ENCODE assay signal across 25 cellular contexts in genomic region chr7:144407266-144407931, GRCh38. TPM values are rescaled to one million over a fixed set of nuclear protein-coding genes. Genes with fewer than 3 reads are reported as not detected.
DNase-seq lines count a peak whose midpoint lies in the region; ATAC-seq, FAIRE-seq and TF ChIP-seq lines count a peak whose summit lies in the region.
"Had no signal": no experiment of that assay in that cellular context is flagged by ENCODE, and none has a peak within 500 bp of the region (broad histone marks: within the 10 kb centered on the region; RNA-seq: fewer than 3 reads in every experiment).

No MANE protein-coding gene starts in this region.

- H3K27ac Mint-ChIP-seq in CD4-positive, alpha-beta T cell, result no peak overlapping the region
- H3K27ac Mint-ChIP-seq: activated B cell treated with CpG ODN at 0.5 μM for 24 hours; activated naive CD8-positive, alpha-beta T cell treated with anti-CD3 and anti-CD28 coated beads for 36 hours; activated T-helper 1 cell treated with anti-CD3 and anti-CD28 coated beads, Interleukin-12 subunit alpha, Interleukin-12 subunit beta, Interleukin-2, Interleukin-4 antibody, amounts not matched to agents 30 ng/mL and 10 ng/mL and 1 ng/mL, durations not matched to agents 14 hours and 24 hours and 36 hours had no signal

- no peak overlapping the region for H3K4me3 Mint-ChIP-seq in CD4-positive, alpha-beta T cell
- H3K4me3 Mint-ChIP-seq: activated B cell treated with CpG ODN at 0.5 μM for 24 hours; activated naive CD8-positive, alpha-beta T cell treated with anti-CD3 and anti-CD28 coated beads for 36 hours; activated T-helper 1 cell treated with anti-CD3 and anti-CD28 coated beads, Interleukin-12 subunit alpha, Interleukin-12 subunit beta, Interleukin-2, Interleukin-4 antibody, amounts not matched to agents 30 ng/mL and 10 ng/mL and 1 ng/mL, durations not matched to agents 14 hours and 24 hours and 36 hours had no signal

- H3K4me1 Mint-ChIP-seq in CD4-positive, alpha-beta T cell (ENCODE audit: low read depth), result no peaks in the 10 kb centered on the region
- H3K4me1 Mint-ChIP-seq: activated B cell treated with CpG ODN at 0.5 μM for 24 hours; activated naive CD8-positive, alpha-beta T cell treated with anti-CD3 and anti-CD28 coated beads for 36 hours had no signal

- TF ChIP-seq POLR2A in adrenal gland (IDR thresholded peaks at IDR 0.05), result no peak

- H3K9me1 ChIP-seq in keratinocyte (ENCODE audit: control insufficient read depth, extremely low read depth, insufficient read depth, low read length), result no peaks in the 10 kb centered on the region

- H4K20me1 ChIP-seq in keratinocyte (ENCODE audit: control insufficient read depth, extremely low read depth, insufficient read depth, low read length), result no peaks in the 10 kb centered on the region

- peak overlapping the region; percentile 77 for H3K9ac ChIP-seq in keratinocyte (ENCODE audit: control insufficient read depth, extremely low read depth, insufficient read depth, low read length)

- H3K79me2 ChIP-seq in ACC112 (ENCODE audit: control insufficient read depth, insufficient read depth, low read length, unreplicated experiment) (no peaks in the 10 kb centered on the region), keratinocyte (ENCODE audit: control insufficient read depth, insufficient read depth, low read length) (no peaks in the 10 kb centered on the region)

- 62 to 75% (median 71%) methylated on average over 12 of the region's 12 CpGs for WGBS in adrenal gland, 4 donors

- dilution Hi-C loops in keratinocyte (cut with MboI; ENCODE audit: extremely low pct_ligation_motif_present, low sequenced_read_pairs), result no loop called here

- DNase-seq in NCI-H1105 (lab: John Stamatoyannopoulos, UW), result peak; percentile 80
- DNase-seq in adrenal gland, result peak in 4 of 7 donors; percentile 20 to 33 (median 28)
- peak; percentile 53 for DNase-seq in keratinocyte (ENCODE audit: low read depth, low spot score)
- DNase-seq in inferior parietal cortex (ENCODE audit: extremely low spot score), result no peak
- no peak for DNase-seq in CD4-positive, alpha-beta T cell
- DNase-seq in activated CD4-positive, CD25-positive, alpha-beta regulatory T cell (lab: John Stamatoyannopoulos, UW), result no peak
- no peak for DNase-seq in NCI-H2227 treated with DMSO at 0.1 percent for 48 hours (lab: John Stamatoyannopoulos, UW)
- DNase-seq: ACHN; activated B cell treated with CpG ODN at 0.5 μM for 24 hours; activated CD8-positive, alpha-beta memory T cell treated with anti-CD3 and anti-CD28 coated beads for 24 hours; activated naive CD8-positive, alpha-beta T cell treated with anti-CD3 and anti-CD28 coated beads for 36 hours; brain microvascular endothelial cell; dermis blood vessel endothelial cell; head of caudate nucleus; kidney; MM.1S; NCI-H1930; stimulated activated naive CD4-positive, alpha-beta T cell; T-helper 1 cell; upper lobe of right lung had no signal

- no peaks in the 10 kb centered on the region for H3K36me3 Mint-ChIP-seq in CD4-positive, alpha-beta T cell (ENCODE audit: low read depth)
- H3K36me3 Mint-ChIP-seq: activated naive CD8-positive, alpha-beta T cell treated with anti-CD3 and anti-CD28 coated beads for 36 hours had no signal

- H3K9me3 Mint-ChIP-seq in CD4-positive, alpha-beta T cell, result no peaks in the 10 kb centered on the region
- H3K9me3 Mint-ChIP-seq: activated B cell treated with CpG ODN at 0.5 μM for 24 hours; activated naive CD8-positive, alpha-beta T cell treated with anti-CD3 and anti-CD28 coated beads for 36 hours; activated T-helper 1 cell treated with anti-CD3 and anti-CD28 coated beads, Interleukin-12 subunit alpha, Interleukin-12 subunit beta, Interleukin-2, Interleukin-4 antibody, amounts not matched to agents 30 ng/mL and 10 ng/mL and 1 ng/mL, durations not matched to agents 14 hours and 24 hours and 36 hours had no signal

- H3K36me3 ChIP-seq in ACC112 (ENCODE audit: insufficient read depth, low read length) (no peaks in the 10 kb centered on the region), adrenal gland (replicated peaks in 1 of 2) (no peaks in the 10 kb centered on the region), keratinocyte (ENCODE audit: control insufficient read depth in 2 of 2, extremely low read depth in 1 of 2, insufficient read depth in 2 of 2, low read length in 2 of 2) (no peaks in the 10 kb centered on the region)
- H3K36me3 ChIP-seq: brain microvascular endothelial cell, esophagus muscularis mucosa, upper lobe of right lung had no signal

- H3K27me3 ChIP-seq in ACC112 (ENCODE audit: insufficient read depth, low read length) (peaks cover 5% of the 10 kb centered on the region; the same call in 1 of the 2 replicates), adrenal gland (no peaks in the 10 kb centered on the region), keratinocyte (ENCODE audit: control insufficient read depth, extremely low read depth, insufficient read depth, low read length) (no peaks in the 10 kb centered on the region)
- no peaks in the 10 kb centered on the region for H3K27me3 ChIP-seq in CD4-positive, alpha-beta T cell (ENCODE audit: control insufficient read depth, insufficient read depth, low read length)
- H3K27me3 ChIP-seq: brain microvascular endothelial cell, esophagus muscularis mucosa, upper lobe of right lung had no signal

- CTCF ChIA-PET in CD4-positive, alpha-beta T cell (lab: Charles Lee), result no interaction called here

- no peak for ATAC-seq in CD4-positive, alpha-beta T cell (ENCODE audit: poor library complexity)
- ATAC-seq: HepG2, upper lobe of right lung had no signal

- intact Hi-C loops in adrenal gland (cut with DNase I), result no loop called here
- intact Hi-C loops in CD4-positive, alpha-beta T cell (cut with DNase I, micrococcal nuclease), result no loop called here

- H3K27ac ChIP-seq in ACC112 (ENCODE audit: low read depth, low read length), result no peak overlapping the region
- no peak overlapping the region for H3K27ac ChIP-seq in adrenal gland
- peak overlapping the region; percentile 94 for H3K27ac ChIP-seq in keratinocyte (ENCODE audit: control insufficient read depth, insufficient read depth, low read length)
- no peak overlapping the region for H3K27ac ChIP-seq in CD4-positive, alpha-beta T cell (ENCODE audit: low read depth, low read length)
- H3K27ac ChIP-seq: brain microvascular endothelial cell, esophagus muscularis mucosa, upper lobe of right lung had no signal

- FAIRE-seq in keratinocyte (lab: Jason Lieb, UNC), result peak; percentile 98
- FAIRE-seq: HepG2, kidney had no signal

- H2AFZ ChIP-seq in ACC112 (ENCODE audit: low read length, unreplicated experiment) (no peak overlapping the region), keratinocyte (ENCODE audit: control insufficient read depth, low read length) (peak overlapping the region; percentile 81)

- POLR2A ChIA-PET in CD4-positive, alpha-beta T cell (lab: Charles Lee), result no interaction called here

- H3K27me3 Mint-ChIP-seq in CD4-positive, alpha-beta T cell, result peaks cover 12% of the 10 kb centered on the region

- H3K4me3 ChIP-seq in ACC112 (ENCODE audit: low read depth, low read length) (0 out of 2 replicates have a peak overlapping the region, but pooled peaks have one; percentile 15), adrenal gland (no peak overlapping the region), keratinocyte (ENCODE audit: control insufficient read depth in 2 of 3, extremely low read depth in 1 of 3, insufficient read depth in 2 of 3, low read depth in 1 of 3, low read length in 3 of 3) (peak overlapping the region in 2 of 3 experiments; percentile 57 to 62)
- H3K4me3 ChIP-seq: esophagus muscularis mucosa, upper lobe of right lung had no signal

- H3K9me3 ChIP-seq in adrenal gland (replicated peaks in 1 of 3) (no peaks in the 10 kb centered on the region), keratinocyte (ENCODE audit: control insufficient read depth, low read depth, low read length) (no peaks in the 10 kb centered on the region)
- H3K9me3 ChIP-seq in CD4-positive, alpha-beta T cell (ENCODE audit: control insufficient read depth, low read length), result no peaks in the 10 kb centered on the region
- H3K9me3 ChIP-seq: esophagus muscularis mucosa, upper lobe of right lung had no signal

- peaks cover 9% of the 10 kb centered on the region for H3K4me1 ChIP-seq in ACC112 (ENCODE audit: control insufficient read depth, insufficient read depth, low read length, unreplicated experiment)
- no peaks in the 10 kb centered on the region for H3K4me1 ChIP-seq in adrenal gland (replicated peaks in 1 of 2)
- H3K4me1 ChIP-seq in keratinocyte (ENCODE audit: control insufficient read depth, extremely low read depth, insufficient read depth, low read length), result peaks cover 22% of the 10 kb centered on the region
- H3K4me1 ChIP-seq: esophagus muscularis mucosa, upper lobe of right lung had no signal

- TF ChIP-seq CTCF in adrenal gland (IDR thresholded peaks at IDR 0.05) (no peak), keratinocyte (optimal IDR thresholded peaks at IDR 0.05 in 1 of 3, IDR thresholded peaks at IDR 0.05 in 1 of 3, conservative IDR thresholded peaks at IDR 0.05 in 1 of 3; ENCODE audit: extremely low read depth in 1 of 3, insufficient read depth in 2 of 3, low read length in 3 of 3) (no peak)
- no peak for TF ChIP-seq CTCF in CD4-positive, alpha-beta T cell (IDR thresholded peaks at IDR 0.05)

- H3K4me2 ChIP-seq in keratinocyte (ENCODE audit: control insufficient read depth, extremely low read depth, insufficient read depth, low read depth, low read length), result peak overlapping the region; percentile 98

RNA-seq across cellular contexts. Expression of gene NOBOX, which starts 3.9 kb away (rescaled TPM):
- not detected for total RNA-seq in adrenal gland
- polyA plus RNA-seq in adrenal gland (not detected), keratinocyte (not detected in 3 replicates)
- not detected for polyA plus RNA-seq in keratinocyte (2011; ENCODE audit: low read depth)
- polyA plus RNA-seq in keratinocyte (2011; cell fraction: cytosol; rRNA removed), result not detected in 2 replicates
- not detected in 2 replicates for polyA plus RNA-seq in keratinocyte (2011; cell fraction: nucleus; rRNA removed)
- polyA plus RNA-seq in keratinocyte (2012; ENCODE audit: low replicate concordance), result not detected in 2 replicates
- polyA minus RNA-seq in keratinocyte, result not detected in 3 replicates
- not detected for polyA minus RNA-seq in keratinocyte (2011; cell fraction: cytosol; rRNA and poly(A)+ RNA removed)
- polyA minus RNA-seq in keratinocyte (2011; cell fraction: nucleus; rRNA and poly(A)+ RNA removed), result not detected in 2 replicates
- total RNA-seq in CD4-positive, alpha-beta T cell, result not detected
- total RNA-seq: activated B cell treated with CpG ODN at 0.5 μM for 24 hours; activated naive CD8-positive, alpha-beta T cell treated with anti-CD3 and anti-CD28 coated beads for 36 hours; activated T-helper 1 cell treated with anti-CD3 and anti-CD28 coated beads, Interleukin-12 subunit alpha, Interleukin-12 subunit beta, Interleukin-2, Interleukin-4 antibody, amounts not matched to agents 30 ng/mL and 10 ng/mL and 1 ng/mL, durations not matched to agents 14 hours and 24 hours and 36 hours; dermis blood vessel endothelial cell; esophagus muscularis mucosa; HepG2; kidney; renal cortical epithelial cell; upper lobe of right lung had no signal
- polyA plus RNA-seq: HepG2 had no signal

RNA-seq across cellular contexts. Expression of gene ARHGEF5, which starts 52.2 kb away (rescaled TPM):
- total RNA-seq in adrenal gland, result 10 to 100 TPM in 1 of 8 donors, 1 to 10 TPM in 7; 4.3 to 10.1 (median 5.2) TPM
- 1 to 10 TPM; 1.0 to 3.5 (median 1.7) TPM for polyA plus RNA-seq in adrenal gland
- polyA plus RNA-seq in keratinocyte, result 24.2 to 41.0 TPM (median 24.7 TPM) in 3 replicates
- 22.5 TPM for polyA plus RNA-seq in keratinocyte (2011; ENCODE audit: low read depth)
- polyA plus RNA-seq in keratinocyte (2011; cell fraction: cytosol; rRNA removed), result 26.8 and 29.2 TPM in 2 replicates
- 68.2 and 79.2 TPM in 2 replicates for polyA plus RNA-seq in keratinocyte (2011; cell fraction: nucleus; rRNA removed)
- polyA plus RNA-seq in keratinocyte (2012; ENCODE audit: low replicate concordance), result 31.9 and 37.4 TPM in 2 replicates
- polyA minus RNA-seq in keratinocyte, result 55.3 to 79.0 TPM (median 56.0 TPM) in 3 replicates
- 41.8 TPM for polyA minus RNA-seq in keratinocyte (2011; cell fraction: cytosol; rRNA and poly(A)+ RNA removed)
- 53.2 and 66.9 TPM in 2 replicates for polyA minus RNA-seq in keratinocyte (2011; cell fraction: nucleus; rRNA and poly(A)+ RNA removed)
- 1 to 10 TPM; 7.9 to 9.0 TPM for total RNA-seq in CD4-positive, alpha-beta T cell

Comparison
In these comparisons a context has a peak if more than half of its experiments do, and no peak if none do; other contexts are left out.
1. H3K4me3 ChIP-seq: peak in ACC112 (single experiment) and keratinocyte (2 of 3); none in adrenal gland (0 of 4).
2. DNase-seq: peak in NCI-H1105 (single experiment), adrenal gland (4 of 7) and keratinocyte (single experiment); none in inferior parietal cortex (single experiment), CD4-positive, alpha-beta T cell (0 of 10), activated CD4-positive, CD25-positive, alpha-beta regulatory T cell (0 of 4) and NCI-H2227 treated with DMSO at 0.1 percent for 48 hours (single experiment).